In genomic region chr6:167825059-167825758, GRCh38 we compare ENCODE assay signal across 8 cellular contexts.
DNase-seq lines count a peak whose midpoint lies in the region; ATAC-seq and TF ChIP-seq lines count a peak whose summit lies in the region.

No MANE protein-coding gene starts in this region.

- TF ChIP-seq CTCF in AG04449 (IDR thresholded peaks at IDR 0.05; ENCODE audit: insufficient read depth, low read length, missing control alignments) = no peak
- no peak for TF ChIP-seq CTCF in cardiac fibroblast (IDR thresholded peaks at IDR 0.05; ENCODE audit: low read depth, low read length)
- no peak for TF ChIP-seq CTCF in GM10248 (IDR thresholded peaks at IDR 0.05; ENCODE audit: control extremely low read depth, extremely low read depth, low read depth, missing control alignments)

- CTCF ChIA-PET in AG04449 (lab: Yijun Ruan, JAX) = interaction anchor here (1.3 kb wide), 1 partner anchor 9 kb away, joined by 3 read pairs; no protein-coding TSS in a partner anchor
- CTCF ChIA-PET in GM10248 (lab: Yijun Ruan, JAX) = no interaction called here

- no peaks in the 10 kb centered on the region for H3K27me3 ChIP-seq in HUES6 (ENCODE audit: control insufficient read depth, insufficient read depth, low read length)
- H3K27me3 ChIP-seq in muscle layer of duodenum (ENCODE audit: low read depth, low read length) = peaks cover 4% of the 10 kb centered on the region

- no peak for ATAC-seq in HG03565 (IDR thresholded peaks at IDR 0.05; ENCODE audit: unreplicated experiment)

- H3K27ac ChIP-seq in HUES6 (ENCODE audit: low read depth, low read length) (no peak overlapping the region), muscle layer of duodenum (ENCODE audit: low read length) (no peak overlapping the region)

- DNase-seq in AG04449 (ENCODE audit: low read depth, low spot score) = no peak
- peak; percentile 15 to 51 for DNase-seq in cardiac fibroblast (ENCODE audit: low read depth in 2 of 2)
- DNase-seq in GM10248 (ENCODE audit: extremely low spot score) = no peak
- no peak for DNase-seq in NCI-H2107 treated with DMSO at 0.1 percent for 48 hours (lab: John Stamatoyannopoulos, UW; ENCODE audit: unreplicated experiment)
- no peak for DNase-seq in activated CD8-positive, alpha-beta memory T cell treated with anti-CD3 and anti-CD28 coated beads, Interleukin-2, amount 50 U/mL, for 4 hours

- H3K36me3 ChIP-seq in HUES6 (ENCODE audit: control insufficient read depth, insufficient read depth, low read length) = peaks cover 6% of the 10 kb centered on the region
- H3K36me3 ChIP-seq in muscle layer of duodenum (ENCODE audit: control insufficient read depth in 1 of 2, insufficient read depth in 2 of 2, low read length in 2 of 2) = no peaks in the 10 kb centered on the region

- peaks cover 11% of the 10 kb centered on the region; the same call in 1 of the 2 replicates for H3K4me1 ChIP-seq in HUES6 (ENCODE audit: control insufficient read depth, insufficient read depth, low read length)
- H3K4me1 ChIP-seq in muscle layer of duodenum (ENCODE audit: control insufficient read depth in 1 of 2, insufficient read depth in 2 of 2, low read length in 2 of 2) = peaks cover 0 to 29% of the 10 kb centered on the region in 2 donors

- POLR2A ChIA-PET in AG04449 (lab: Yijun Ruan, JAX) = no interaction called here
- POLR2A ChIA-PET in GM10248 (lab: Yijun Ruan, JAX) = no interaction called here

- H3K9me3 ChIP-seq in HUES6 (ENCODE audit: control insufficient read depth, insufficient read depth, low read depth, low read length) (no peaks in the 10 kb centered on the region), muscle layer of duodenum (ENCODE audit: control insufficient read depth in 1 of 2, low read length in 2 of 2) (no peaks in the 10 kb centered on the region)

- H3K9ac ChIP-seq in HUES6 (ENCODE audit: low read length) = peak overlapping the region; percentile 78

- H3K4me3 ChIP-seq in AG04449 (ENCODE audit: low read depth, low read length) = peak overlapping the region; percentile 74
- H3K4me3 ChIP-seq in HUES6 (ENCODE audit: low read depth, low read length) = peak overlapping the region; percentile 99
- H3K4me3 ChIP-seq in cardiac fibroblast (replicated peaks in 1 of 2; ENCODE audit: low read depth in 2 of 2, low read length in 2 of 2) = peak overlapping the region; percentile 86 to 88
- peak overlapping the region; percentile 62 to 76 for H3K4me3 ChIP-seq in muscle layer of duodenum (ENCODE audit: low read depth in 1 of 2, low read length in 2 of 2)

Comparison
In these comparisons a context has a peak if more than half of its experiments do, and no peak if none do; other contexts are left out.
1. DNase-seq: peak in cardiac fibroblast (2 of 2); none in AG04449 (single experiment), GM10248 (single experiment), NCI-H2107 treated with DMSO at 0.1 percent for 48 hours (single experiment) and activated CD8-positive, alpha-beta memory T cell treated with anti-CD3 and anti-CD28 coated beads, Interleukin-2, amount 50 U/mL, for 4 hours (single experiment).
2. Peak in every context shown above with its lines, with median percentiles within 50 percentile points of each other: H3K4me3 ChIP-seq.